Comparison of ENCODE assay signal across 8 cellular contexts in genomic region chrX:132219343-132219768, GRCh38. TPM values are rescaled to one million over a fixed set of nuclear protein-coding genes. Genes with fewer than 3 reads are reported as not detected.
A peak's percentile ranks its signal among the peaks of the same experiment; 100 is the strongest.
DNase-seq lines count a peak whose midpoint lies in the region; ATAC-seq and TF ChIP-seq lines count a peak whose summit lies in the region.

TSS of gene RAP2C (minus strand) at chrX:132219447. CDS start at chrX:132217268, 2,179 bp downstream.

- H3K36me3 Mint-ChIP-seq in activated CD4-positive, alpha-beta memory T cell treated with anti-CD3 and anti-CD28 coated beads, Interleukin-2, amount 10 ng/mL, durations not matched to agents 7 days and 5 days (ENCODE audit: low read depth) = peaks cover 11% of the 10 kb centered on the region

- H3K9me3 Mint-ChIP-seq in activated CD4-positive, alpha-beta memory T cell treated with anti-CD3 and anti-CD28 coated beads, Interleukin-2, amount 10 ng/mL, durations not matched to agents 7 days and 5 days = no peaks in the 10 kb centered on the region

- peaks cover 21% of the 10 kb centered on the region for H3K4me1 Mint-ChIP-seq in activated CD4-positive, alpha-beta memory T cell treated with anti-CD3 and anti-CD28 coated beads, Interleukin-2, amount 10 ng/mL, durations not matched to agents 7 days and 5 days

- H3K4me1 ChIP-seq in effector memory CD4-positive, alpha-beta T cell (ENCODE audit: control insufficient read depth, insufficient read depth, low read length, poor library complexity, severe bottlenecking) = peaks cover 12% of the 10 kb centered on the region
- H3K4me1 ChIP-seq in lung (ENCODE audit: control insufficient read depth in 2 of 2, insufficient read depth in 2 of 2, low read length in 2 of 2) = peaks cover 0 to 2% of the 10 kb centered on the region in 2 donors

- no peaks in the 10 kb centered on the region for H3K27me3 Mint-ChIP-seq in activated CD4-positive, alpha-beta memory T cell treated with anti-CD3 and anti-CD28 coated beads, Interleukin-2, amount 10 ng/mL, durations not matched to agents 7 days and 5 days

- peak; percentile 71 for DNase-seq in CD1c-positive myeloid dendritic cell (ENCODE audit: extremely low spot score)
- DNase-seq in NCI-H774 (lab: John Stamatoyannopoulos, UW) = peak; percentile 61
- peak; percentile 68 for DNase-seq in activated CD4-positive, alpha-beta memory T cell treated with anti-CD3 and anti-CD28 coated beads, Interleukin-2, amount 10 ng/mL, durations not matched to agents 7 days and 5 days
- DNase-seq in effector memory CD4-positive, alpha-beta T cell = peak; percentile 15 to 49 (median 33)
- DNase-seq in lung (ENCODE audit: low spot score) = peak; percentile 82
- peak; percentile 11 for DNase-seq in stimulated activated CD8-positive, alpha-beta memory T cell treated with anti-CD3 and anti-CD28 coated beads, Interleukin-12 subunit alpha, Interleukin-12 subunit beta, amount 100 ng/mL, for 1 hour (ENCODE audit: low read depth)

- POLR2A ChIA-PET in activated CD4-positive, alpha-beta memory T cell treated with anti-CD3 and anti-CD28 coated beads, Interleukin-2, amount 10 ng/mL, durations not matched to agents 7 days and 5 days (lab: Charles Lee) = interaction anchor here (1.0 to 2.7 kb wide), 10 partner anchors 19 to 406 kb away, joined by 3 to 9 read pairs (median 5); partner anchors contain the start of gene MBNL3

- H3K27ac Mint-ChIP-seq in activated CD4-positive, alpha-beta memory T cell treated with anti-CD3 and anti-CD28 coated beads, Interleukin-2, amount 10 ng/mL, durations not matched to agents 7 days and 5 days = peak within 1 kb of the TSS; percentile 91

- H3K36me3 ChIP-seq in effector memory CD4-positive, alpha-beta T cell (ENCODE audit: control insufficient read depth, insufficient read depth, low read length) = no peaks in the 10 kb centered on the region
- no peaks in the 10 kb centered on the region for H3K36me3 ChIP-seq in lung (ENCODE audit: control insufficient read depth in 2 of 2, insufficient read depth in 2 of 2, low read length in 2 of 2)

- peak within 1 kb of the TSS; percentile 83 for H3K4me3 Mint-ChIP-seq in activated CD4-positive, alpha-beta memory T cell treated with anti-CD3 and anti-CD28 coated beads, Interleukin-2, amount 10 ng/mL, durations not matched to agents 7 days and 5 days

- ATAC-seq in GM19397 (IDR thresholded peaks at IDR 0.05; ENCODE audit: unreplicated experiment) = peak; percentile 64
- ATAC-seq in HG03520 (IDR thresholded peaks at IDR 0.05; ENCODE audit: unreplicated experiment) = peak; percentile 42
- peak; percentile 66 for ATAC-seq in lung (ENCODE audit: insufficient read depth, low FRiP score)

- no peaks in the 10 kb centered on the region for H3K27me3 ChIP-seq in effector memory CD4-positive, alpha-beta T cell (replicated peaks; ENCODE audit: control insufficient read depth, insufficient read depth, low read length, poor library complexity, severe bottlenecking)
- H3K27me3 ChIP-seq in lung (ENCODE audit: control insufficient read depth, insufficient read depth) = no peaks in the 10 kb centered on the region

- CTCF ChIA-PET in activated CD4-positive, alpha-beta memory T cell treated with anti-CD3 and anti-CD28 coated beads, Interleukin-2, amount 10 ng/mL, durations not matched to agents 7 days and 5 days (lab: Charles Lee) = interaction anchor here (0.6 to 2.8 kb wide), 12 partner anchors 13 to 406 kb away, joined by 3 to 25 read pairs (median 4); no protein-coding TSS in a partner anchor

- 8 to 19% methylated on average over 5 to 6 of the region's 6 CpGs for WGBS in lung, 2 donors

- TF ChIP-seq CTCF in lung (IDR thresholded peaks at IDR 0.05; ENCODE audit: control extremely low read depth, extremely low read depth) = peak; percentile 8

- no peaks in the 10 kb centered on the region for H3K9me3 ChIP-seq in effector memory CD4-positive, alpha-beta T cell (ENCODE audit: control insufficient read depth, low read length)
- H3K9me3 ChIP-seq in lung (ENCODE audit: control insufficient read depth in 2 of 2, insufficient read depth in 1 of 2, low read length in 1 of 2) = no peaks in the 10 kb centered on the region

- peak within 1 kb of the TSS; percentile 94 for H3K27ac ChIP-seq in effector memory CD4-positive, alpha-beta T cell (ENCODE audit: insufficient read depth, low read length, poor library complexity, severe bottlenecking)
- peak within 1 kb of the TSS; percentile 88 to 94 for H3K27ac ChIP-seq in lung (ENCODE audit: low read depth in 1 of 2, low read length in 1 of 2)

- H3K4me3 ChIP-seq in effector memory CD4-positive, alpha-beta T cell (ENCODE audit: insufficient read depth, low read depth, low read length, poor library complexity, severe bottlenecking) = peak within 1 kb of the TSS; percentile 73
- H3K4me3 ChIP-seq in lung = peak within 1 kb of the TSS; percentile 66

RNA-seq across cellular contexts. Expression of gene RAP2C, which starts in this region (rescaled TPM):
- total RNA-seq in activated CD4-positive, alpha-beta memory T cell treated with anti-CD3 and anti-CD28 coated beads, Interleukin-2, amount 10 ng/mL, durations not matched to agents 7 days and 5 days = 10 to 100 TPM; 47.1 to 47.8 TPM
- 10 to 100 TPM; 20.1 to 26.7 TPM for total RNA-seq in lung
- 10 to 100 TPM; 17.1 to 32.0 TPM for polyA plus RNA-seq in lung

Comparison
In these comparisons a context has a peak if more than half of its experiments do, and no peak if none do; other contexts are left out.
1. Peak in every context shown above with its lines: DNase-seq, ATAC-seq, H3K4me3 ChIP-seq and H3K27ac ChIP-seq.
2. DNase-seq: peak in every context shown above with its lines; median percentile 82 in lung; 71 in CD1c-positive myeloid dendritic cell; 68 in activated CD4-positive, alpha-beta memory T cell treated with anti-CD3 and anti-CD28 coated beads, Interleukin-2, amount 10 ng/mL, durations not matched to agents 7 days and 5 days; 61 in NCI-H774; 33 in effector memory CD4-positive, alpha-beta T cell; 11 in stimulated activated CD8-positive, alpha-beta memory T cell treated with anti-CD3 and anti-CD28 coated beads, Interleukin-12 subunit alpha, Interleukin-12 subunit beta, amount 100 ng/mL, for 1 hour.